28 cellular contexts compared by ENCODE assay signal in the genomic region with DNA sequence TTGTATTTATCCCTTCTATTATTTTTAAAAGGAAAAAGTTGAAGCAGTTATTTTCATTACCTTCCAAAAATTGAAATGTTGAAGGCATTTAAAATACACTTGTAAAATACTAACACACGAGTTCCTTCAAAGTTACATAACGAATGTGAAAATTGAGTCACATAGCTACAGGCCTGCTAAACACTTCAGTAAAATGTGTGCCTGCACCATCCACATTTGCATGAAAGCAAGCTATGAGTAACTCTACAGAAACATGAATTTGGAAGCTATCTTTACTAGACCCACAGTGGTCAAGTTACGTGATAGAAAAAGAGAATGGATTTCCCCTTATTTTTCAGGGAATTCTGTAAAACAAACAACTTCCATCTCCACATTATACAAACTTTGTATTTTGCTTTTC.
"Had no signal": no experiment of that assay in that cellular context is flagged by ENCODE, and none has a peak within 500 bp of the region (broad histone marks: within the 10 kb centered on the region; RNA-seq: fewer than 3 reads in every experiment).

No MANE protein-coding gene starts in this region.

- H3K27me3 ChIP-seq: colonic mucosa, Peyer's patch, SJSA1 had no signal

- FAIRE-seq: TTC549 had no signal

- DNase-seq: activated CD4-positive, alpha-beta memory T cell treated with anti-CD3 and anti-CD28 coated beads for 36 hours; activated CD4-positive, alpha-beta T cell treated with anti-CD3 and anti-CD28 coated beads, Interleukin-2, amount 10 ng/mL, durations not matched to agents 7 days and 5 days; activated CD4-positive, CD25-positive, alpha-beta regulatory T cell; activated CD8-positive, alpha-beta memory T cell treated with anti-CD3 and anti-CD28 coated beads for 24 hours; activated gamma-delta T cell; activated naive CD4-positive, alpha-beta T cell treated with anti-CD3 and anti-CD28 coated beads for 36 hours; activated naive CD8-positive, alpha-beta T cell treated with anti-CD3 and anti-CD28 coated beads for 36 hours; activated T-cell treated with anti-CD3 and anti-CD28 coated beads for 4 hours; activated T-cell treated with anti-CD3 and anti-CD28 coated beads, Interleukin-2, amount 50 U/mL, for 48 hours; cerebellar nuclear complex; colonic mucosa; MM.1S; NCI-H1105; NCI-H1436; NCI-H1694 treated with DMSO at 0.1 percent for 48 hours; NCI-H2029 treated with DMSO at 0.1 percent for 48 hours; NCI-H510A treated with DMSO at 0.1 percent for 48 hours; NCI-H69; NK-92 treated with Interleukin-12 subunit alpha and Interleukin-12 subunit beta, amount 100 ng/mL, for 24 hours; Peyer's patch; SHP77; T-helper 17 cell; T-helper 9 cell had no signal

- ATAC-seq: activated T-helper 17 cell treated with anti-CD3 and anti-CD28 coated beads, Interleukin-2, amount 50 U/mL, for 72 hours; T-helper 17 cell had no signal

- H3K4me1 ChIP-seq: colonic mucosa, Peyer's patch, SJSA1 had no signal

- H3K27ac ChIP-seq: colonic mucosa, Peyer's patch, RWPE1, SJSA1, VCaP had no signal

- H3K4me3 ChIP-seq: colonic mucosa, Peyer's patch, SJSA1 had no signal

- H3K36me3 ChIP-seq: colonic mucosa, Peyer's patch, SJSA1 had no signal

- H3K9me3 ChIP-seq: colonic mucosa, Peyer's patch, SJSA1 had no signal
